Comparison of ENCODE assay signal across 8 cellular contexts in the genomic region with DNA sequence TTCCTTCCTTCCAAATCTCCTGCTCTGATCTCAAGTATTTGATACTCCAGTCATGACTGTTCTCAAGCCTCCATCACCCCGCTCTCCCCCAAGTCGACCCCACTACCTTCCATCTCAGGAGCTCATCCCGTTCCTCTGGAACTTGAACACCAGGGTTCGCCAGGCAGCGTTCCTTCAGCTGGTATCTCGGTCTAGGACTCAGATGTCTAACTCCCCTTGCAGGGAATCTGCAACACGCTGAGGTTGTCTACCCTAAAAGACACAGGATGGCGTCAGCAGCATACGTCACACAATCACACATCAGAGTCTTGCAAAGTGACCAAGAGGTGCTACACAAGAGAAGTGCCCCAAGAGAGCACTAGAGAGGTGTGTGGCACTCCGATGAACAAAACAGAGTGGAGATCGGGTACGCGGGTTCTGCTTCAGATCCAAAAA. TPM values are rescaled to one million over a fixed set of nuclear protein-coding genes. Genes with fewer than 3 reads are reported as not detected.
A peak's percentile ranks its signal among the peaks of the same experiment; 100 is the strongest.
DNase-seq lines count a peak whose midpoint lies in the region; ATAC-seq and TF ChIP-seq lines count a peak whose summit lies in the region.

No MANE protein-coding gene starts in this region.

- H3K4me3 Mint-ChIP-seq in activated CD8-positive, alpha-beta T cell treated with anti-CD3 and anti-CD28 coated beads, Interleukin-2, amount 10 ng/mL, durations not matched to agents 7 days and 5 days = peak overlapping the region; percentile 84

- no peaks in the 10 kb centered on the region for H3K9me3 ChIP-seq in BE2C
- H3K9me3 ChIP-seq in mucosa of stomach (ENCODE audit: control insufficient read depth, low read length) = no peaks in the 10 kb centered on the region

- no peaks in the 10 kb centered on the region for H3K4me1 ChIP-seq in BE2C
- peaks cover 5% of the 10 kb centered on the region for H3K4me1 ChIP-seq in mucosa of stomach (ENCODE audit: control insufficient read depth, insufficient read depth, low read length)

- H3K27me3 ChIP-seq in BE2C (no peaks in the 10 kb centered on the region), mucosa of stomach (ENCODE audit: control insufficient read depth, insufficient read depth, low read length) (peaks cover 1% of the 10 kb centered on the region)

- peak overlapping the region; percentile 95 for H3K9ac ChIP-seq in mucosa of stomach (ENCODE audit: low read length)

- peaks cover 42% of the 10 kb centered on the region for H3K4me1 Mint-ChIP-seq in activated CD8-positive, alpha-beta T cell treated with anti-CD3 and anti-CD28 coated beads, Interleukin-2, amount 10 ng/mL, durations not matched to agents 7 days and 5 days (ENCODE audit: low read depth)

- H3K36me3 Mint-ChIP-seq in activated CD8-positive, alpha-beta T cell treated with anti-CD3 and anti-CD28 coated beads, Interleukin-2, amount 10 ng/mL, durations not matched to agents 7 days and 5 days (ENCODE audit: low read depth) = peaks cover 40% of the 10 kb centered on the region

- H3K27me3 Mint-ChIP-seq in activated CD8-positive, alpha-beta T cell treated with anti-CD3 and anti-CD28 coated beads, Interleukin-2, amount 10 ng/mL, durations not matched to agents 7 days and 5 days (ENCODE audit: low read depth) = peaks cover 4% of the 10 kb centered on the region

- DNase-seq in BE2C = peak; percentile 54
- DNase-seq in NCI-H774 (lab: John Stamatoyannopoulos, UW) = peak; percentile 63
- DNase-seq in activated CD8-positive, alpha-beta T cell treated with anti-CD3 and anti-CD28 coated beads, Interleukin-2, amount 10 ng/mL, durations not matched to agents 7 days and 5 days = peak; percentile 84
- peak; percentile 70 for DNase-seq in epithelial cell of esophagus (ENCODE audit: low read depth)
- DNase-seq in stimulated activated CD8-positive, alpha-beta memory T cell treated with anti-CD3 and anti-CD28 coated beads, Interleukin-7, amount 100 ng/mL, for 4 hours (ENCODE audit: low read depth in 2 of 2) = peak; percentile 52 to 54

- peak overlapping the region; percentile 90 for H3K27ac Mint-ChIP-seq in activated CD8-positive, alpha-beta T cell treated with anti-CD3 and anti-CD28 coated beads, Interleukin-2, amount 10 ng/mL, durations not matched to agents 7 days and 5 days

- H3K36me3 ChIP-seq in BE2C (no peaks in the 10 kb centered on the region; the same call in 1 of the 2 replicates), mucosa of stomach (ENCODE audit: control insufficient read depth, insufficient read depth, low read length) (no peaks in the 10 kb centered on the region)

- H3K4me3 ChIP-seq in BE2C (ENCODE audit: low read depth, low read length) = peak overlapping the region; percentile 95
- peak overlapping the region; percentile 94 for H3K4me3 ChIP-seq in epithelial cell of esophagus (ENCODE audit: low read length)
- H3K4me3 ChIP-seq in mucosa of stomach (ENCODE audit: low read length) = peak overlapping the region; percentile 73

- POLR2A ChIA-PET in activated CD8-positive, alpha-beta T cell treated with anti-CD3 and anti-CD28 coated beads, Interleukin-2, amount 10 ng/mL, durations not matched to agents 7 days and 5 days (lab: Charles Lee) = interaction anchor here (0.8 to 1.9 kb wide), 14 partner anchors 30 to 1451 kb away, joined by 3 to 8 read pairs (median 4); a partner anchor contains a TSS

- TF ChIP-seq CTCF in BE2C (IDR thresholded peaks at IDR 0.05; ENCODE audit: low read depth, low read length) (no peak), epithelial cell of esophagus (IDR thresholded peaks at IDR 0.05; ENCODE audit: insufficient read depth, low read depth, low read length, missing control alignments) (peak; percentile 19)

- peak; percentile 21 for ATAC-seq in GM19025 (IDR thresholded peaks at IDR 0.05; ENCODE audit: low read depth, unreplicated experiment)
- peak; percentile 45 for ATAC-seq in HG03342 (IDR thresholded peaks at IDR 0.05; ENCODE audit: unreplicated experiment)
- ATAC-seq in activated CD8-positive, alpha-beta T cell treated with anti-CD3 and anti-CD28 coated beads, Interleukin-2, amount 10 ng/mL, durations not matched to agents 7 days and 5 days = peak; percentile 55

- peaks cover 7% of the 10 kb centered on the region for H3K9me3 Mint-ChIP-seq in activated CD8-positive, alpha-beta T cell treated with anti-CD3 and anti-CD28 coated beads, Interleukin-2, amount 10 ng/mL, durations not matched to agents 7 days and 5 days (ENCODE audit: insufficient read depth)

- CTCF ChIA-PET in activated CD8-positive, alpha-beta T cell treated with anti-CD3 and anti-CD28 coated beads, Interleukin-2, amount 10 ng/mL, durations not matched to agents 7 days and 5 days (lab: Charles Lee) = interaction anchor here (0.9 to 1.3 kb wide), 3 partner anchors 14 to 280 kb away, joined by 3 read pairs; no protein-coding TSS in a partner anchor

RNA-seq across cellular contexts. Expression of a gene that starts 0.7 kb away (rescaled TPM):
- polyA plus RNA-seq in BE2C (2012; ENCODE audit: insufficient read depth, insufficient read length, low read depth) = 3.7 TPM
- 10 to 100 TPM; 11.6 to 12.3 TPM for total RNA-seq in activated CD8-positive, alpha-beta T cell treated with anti-CD3 and anti-CD28 coated beads, Interleukin-2, amount 10 ng/mL, durations not matched to agents 7 days and 5 days

Comparison
In these comparisons a context has a peak if more than half of its experiments do, and no peak if none do; other contexts are left out.
1. Peak in every context shown above with its lines: DNase-seq, ATAC-seq and H3K4me3 ChIP-seq.